Comparison of ENCODE assay signal across 11 cellular contexts in genomic region chr1:111605553-111605952, GRCh38. TPM values are rescaled to one million over a fixed set of nuclear protein-coding genes. Genes with fewer than 3 reads are reported as not detected.
A peak's percentile ranks its signal among the peaks of the same experiment; 100 is the strongest.
DNase-seq lines count a peak whose midpoint lies in the region; ATAC-seq and TF ChIP-seq lines count a peak whose summit lies in the region.
"Had no signal": no experiment of that assay in that cellular context is flagged by ENCODE, and none has a peak within 500 bp of the region (broad histone marks: within the 10 kb centered on the region; RNA-seq: fewer than 3 reads in every experiment).

No MANE protein-coding gene starts in this region.

- H3K9ac ChIP-seq in mammary epithelial cell (ENCODE audit: insufficient read depth, low read length) = no peak overlapping the region
- H3K9ac ChIP-seq in adipocyte (ENCODE audit: low read length) = no peak overlapping the region

- H3K27me3 ChIP-seq in mammary epithelial cell (ENCODE audit: insufficient read depth, low read length) = no peaks in the 10 kb centered on the region
- no peaks in the 10 kb centered on the region for H3K27me3 ChIP-seq in adipocyte (replicated peaks; ENCODE audit: control insufficient read depth, insufficient read depth, low read length)
- no peaks in the 10 kb centered on the region for H3K27me3 ChIP-seq in left lung
- H3K27me3 ChIP-seq in upper lobe of right lung = no peaks in the 10 kb centered on the region
- no peaks in the 10 kb centered on the region for H3K27me3 ChIP-seq in vagina

- H3K4me1 Mint-ChIP-seq in MCF 10A (ENCODE audit: insufficient read depth, unreplicated experiment) (peaks cover 24% of the 10 kb centered on the region), endothelial cell (ENCODE audit: unreplicated experiment) (no peaks in the 10 kb centered on the region)

- H3K36me3 Mint-ChIP-seq in MCF 10A (ENCODE audit: insufficient read depth, unreplicated experiment) (no peaks in the 10 kb centered on the region), endothelial cell (ENCODE audit: low read depth, unreplicated experiment) (no peaks in the 10 kb centered on the region)

- H2AFZ ChIP-seq in mammary epithelial cell (ENCODE audit: low read depth, low read length) = no peak overlapping the region

- TF ChIP-seq POLR2A in vagina (IDR thresholded peaks at IDR 0.05) = no peak

- POLR2A ChIA-PET in MCF 10A (lab: Yijun Ruan, JAX) = interaction anchor here (0.6 to 1.6 kb wide), 3 partner anchors 70 to 163 kb away, joined by 3 to 4 read pairs (median 3); no protein-coding TSS in a partner anchor

- no peaks in the 10 kb centered on the region for H3K9me3 ChIP-seq in mammary epithelial cell (replicated peaks; ENCODE audit: insufficient read depth, low read length)
- H3K9me3 ChIP-seq in adipocyte (ENCODE audit: control insufficient read depth, low read length) = no peaks in the 10 kb centered on the region
- H3K9me3 ChIP-seq in left lung = no peaks in the 10 kb centered on the region
- no peaks in the 10 kb centered on the region for H3K9me3 ChIP-seq in upper lobe of right lung
- H3K9me3 ChIP-seq in vagina = no peaks in the 10 kb centered on the region

- intact Hi-C loops in MCF 10A (cut with micrococcal nuclease) = no loop called here
- intact Hi-C loops in mammary epithelial cell (cut with micrococcal nuclease) = no loop called here
- intact Hi-C loops in left lung (cut with DNase I) = no loop called here
- intact Hi-C loops in upper lobe of right lung (cut with DNase I) = no loop called here
- intact Hi-C loops in vagina (cut with DNase I) = loop anchor here (10.0 kb wide), 1 partner anchor 91 kb away; no protein-coding TSS in a partner anchor

- BruUV-seq in MCF 10A (replicated peaks; lab: Mats Ljungman, UMichigan) = no TSS peak
- no TSS peak for BruUV-seq in mammary epithelial cell (replicated peaks; lab: Mats Ljungman, UMichigan)

- ATAC-seq in left lung = peak; percentile 53
- ATAC-seq in upper lobe of right lung = peak; percentile 63
- ATAC-seq in HG02981 (IDR thresholded peaks at IDR 0.05; ENCODE audit: unreplicated experiment) = no peak
- ATAC-seq: K562 had no signal

- no peaks in the 10 kb centered on the region for H4K20me1 ChIP-seq in mammary epithelial cell (ENCODE audit: insufficient read depth, low read length)

- no peak for TF ChIP-seq CTCF in MCF 10A (IDR thresholded peaks at IDR 0.05; ENCODE audit: unreplicated experiment)
- TF ChIP-seq CTCF in mammary epithelial cell (conservative IDR thresholded peaks at IDR 0.05 in 1 of 2, IDR thresholded peaks at IDR 0.05 in 1 of 2; ENCODE audit: extremely low read depth in 1 of 2, insufficient read depth in 1 of 2, low read depth in 1 of 2, low read length in 2 of 2) = no peak
- no peak for TF ChIP-seq CTCF in left lung (IDR thresholded peaks at IDR 0.05)
- no peak for TF ChIP-seq CTCF in upper lobe of right lung (IDR thresholded peaks at IDR 0.05)
- TF ChIP-seq CTCF in endothelial cell (IDR thresholded peaks at IDR 0.05; ENCODE audit: unreplicated experiment) = no peak
- TF ChIP-seq CTCF in vagina (IDR thresholded peaks at IDR 0.05) = no peak

- CTCF ChIA-PET in MCF 10A (lab: Yijun Ruan, JAX) (interaction anchor here (0.6 to 1.3 kb wide), 4 partner anchors 12 to 787 kb away, joined by 3 to 9 read pairs (median 4); no protein-coding TSS in a partner anchor), mammary epithelial cell (lab: Charles Lee; ENCODE audit: low non-redundant PET) (no interaction called here)

- in situ Hi-C loops in mammary epithelial cell (cut with MboI; ENCODE audit: low sequenced_read_pairs in 2 of 2) = no loop called here

- H3K9me3 Mint-ChIP-seq in MCF 10A (ENCODE audit: unreplicated experiment) (no peaks in the 10 kb centered on the region), endothelial cell (ENCODE audit: unreplicated experiment) (peaks cover 8% of the 10 kb centered on the region)

- no peaks in the 10 kb centered on the region for H3K79me2 ChIP-seq in mammary epithelial cell (ENCODE audit: insufficient read depth, low read length)

- H3K27me3 Mint-ChIP-seq in MCF 10A (ENCODE audit: insufficient read depth, unreplicated experiment) (peaks cover 25% of the 10 kb centered on the region), endothelial cell (ENCODE audit: unreplicated experiment) (peaks cover 3% of the 10 kb centered on the region)

- dilution Hi-C loops in mammary epithelial cell (cut with HindIII; ENCODE audit: low sequenced_read_pairs) = loop anchor here (5.0 kb wide), 1 partner anchor 48 kb away; no protein-coding TSS in a partner anchor

- no peaks in the 10 kb centered on the region for H3K36me3 ChIP-seq in mammary epithelial cell (ENCODE audit: insufficient read depth, low read length)
- no peaks in the 10 kb centered on the region for H3K36me3 ChIP-seq in adipocyte (ENCODE audit: control insufficient read depth, insufficient read depth, low read length, severe bottlenecking)
- H3K36me3 ChIP-seq in left lung = no peaks in the 10 kb centered on the region
- H3K36me3 ChIP-seq in upper lobe of right lung = no peaks in the 10 kb centered on the region
- H3K36me3 ChIP-seq in vagina = no peaks in the 10 kb centered on the region

- no peak overlapping the region for H3K4me3 Mint-ChIP-seq in MCF 10A (ENCODE audit: unreplicated experiment)
- no peak overlapping the region for H3K4me3 Mint-ChIP-seq in endothelial cell (ENCODE audit: unreplicated experiment)

- H3K4me3 ChIP-seq in mammary epithelial cell (replicated peaks in 1 of 3; ENCODE audit: insufficient read depth in 1 of 3, low read depth in 2 of 3, low read length in 3 of 3) = no peak overlapping the region
- no peak overlapping the region for H3K4me3 ChIP-seq in adipocyte (ENCODE audit: low read length)
- no peak overlapping the region for H3K4me3 ChIP-seq in left lung
- no peak overlapping the region for H3K4me3 ChIP-seq in upper lobe of right lung
- no peak overlapping the region for H3K4me3 ChIP-seq in vagina
- H3K4me3 ChIP-seq: K562 had no signal

- H3K4me1 ChIP-seq in mammary epithelial cell (ENCODE audit: insufficient read depth, low read length) = peaks cover 20% of the 10 kb centered on the region
- peaks cover 19% of the 10 kb centered on the region for H3K4me1 ChIP-seq in adipocyte (ENCODE audit: control insufficient read depth, insufficient read depth, low read length)
- peaks cover 0 to 31% of the 10 kb centered on the region in 2 donors for H3K4me1 ChIP-seq in left lung
- peaks cover 9% of the 10 kb centered on the region for H3K4me1 ChIP-seq in upper lobe of right lung
- peaks cover 8% of the 10 kb centered on the region for H3K4me1 ChIP-seq in vagina

- H3K27ac Mint-ChIP-seq in MCF 10A (ENCODE audit: low read depth, unreplicated experiment) = peak overlapping the region; percentile 82
- no peak overlapping the region for H3K27ac Mint-ChIP-seq in endothelial cell (ENCODE audit: unreplicated experiment)

- no peak overlapping the region for H3K4me2 ChIP-seq in mammary epithelial cell (ENCODE audit: insufficient read depth, low read depth, low read length)

- H3K27ac ChIP-seq in mammary epithelial cell (ENCODE audit: insufficient read depth, low read depth, low read length) = no peak overlapping the region
- H3K27ac ChIP-seq in left lung = peak overlapping the region in 1 of 2 donors; percentile 33
- no peak overlapping the region for H3K27ac ChIP-seq in upper lobe of right lung
- H3K27ac ChIP-seq in vagina = no peak overlapping the region
- H3K27ac ChIP-seq: C4-2B had no signal

- DNase-seq in MCF 10A (ENCODE audit: unreplicated experiment) (peak; percentile 42), mammary epithelial cell (no peak), adipocyte (ENCODE audit: low read depth) (peak; percentile 63), left lung (no peak), upper lobe of right lung (no peak), endothelial cell (ENCODE audit: low spot score) (no peak), vagina (ENCODE audit: extremely low spot score in 2 of 2) (no peak)
- DNase-seq: activated CD8-positive, alpha-beta memory T cell treated with anti-CD3 and anti-CD28 coated beads, Interleukin-2, amount 50 U/mL, for 4 hours had no signal

RNA-seq across cellular contexts. Expression of gene RAP1A, which starts 14.0 kb away (rescaled TPM):
- total RNA-seq in MCF 10A (2022) (31.5 and 39.3 TPM in 2 replicates), mammary epithelial cell (10 to 100 TPM; 20.8 to 58.8 TPM), left lung (100 to 1,000 TPM; 102 to 121 TPM), upper lobe of right lung (118 TPM), endothelial cell (ENCODE audit: unreplicated experiment) (41.7 TPM), vagina (52.5 TPM)
- 28.1 TPM for polyA plus RNA-seq in mammary epithelial cell
- 47.9 TPM for polyA minus RNA-seq in mammary epithelial cell

Comparison
In these comparisons a context has a peak if more than half of its experiments do, and no peak if none do; other contexts are left out.
1. DNase-seq: peak in MCF 10A (single experiment) and adipocyte (single experiment); none in mammary epithelial cell (single experiment), left lung (0 of 2), upper lobe of right lung (single experiment), endothelial cell (single experiment) and vagina (0 of 2).